Comparison of ENCODE assay signal across 8 cellular contexts in the genomic region with DNA sequence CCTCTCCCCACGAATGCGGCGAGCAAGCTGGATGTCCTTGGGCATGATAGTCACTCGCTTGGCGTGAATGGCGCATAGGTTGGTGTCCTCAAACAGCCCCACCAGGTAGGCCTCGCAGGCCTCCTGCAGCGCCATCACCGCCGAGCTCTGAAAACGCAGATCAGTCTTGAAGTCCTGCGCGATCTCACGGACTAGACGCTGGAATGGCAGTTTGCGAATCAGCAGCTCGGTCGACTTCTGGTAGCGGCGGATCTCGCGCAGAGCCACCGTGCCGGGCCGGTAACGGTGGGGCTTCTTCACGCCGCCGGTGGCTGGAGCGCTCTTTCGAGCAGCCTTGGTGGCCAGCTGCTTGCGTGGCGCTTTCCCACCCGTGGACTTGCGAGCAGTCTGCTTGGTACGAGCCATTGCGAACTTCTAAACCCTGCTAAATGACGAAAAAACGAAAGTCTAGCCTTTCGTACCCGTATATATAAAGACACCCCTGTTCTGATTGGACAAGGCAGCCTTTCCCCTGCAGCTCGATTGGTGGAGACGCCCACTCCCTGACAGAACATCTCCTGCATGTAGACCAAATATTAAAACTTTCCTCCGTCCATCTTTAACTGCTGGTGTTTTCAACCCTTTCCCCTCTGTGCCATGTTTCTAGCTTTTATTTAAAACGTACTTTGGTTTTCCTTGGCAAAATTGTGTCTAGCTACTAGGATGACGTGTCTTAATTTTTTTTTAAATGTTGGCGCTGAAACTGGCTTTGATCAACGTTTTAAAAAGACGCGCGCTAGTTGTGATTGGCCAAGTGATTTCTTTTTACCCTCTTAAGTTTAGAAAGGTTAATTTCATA.
DNase-seq lines count a peak whose midpoint lies in the region; ATAC-seq, FAIRE-seq and TF ChIP-seq lines count a peak whose summit lies in the region.

No MANE protein-coding gene starts in this region.

- H3K9ac ChIP-seq in Karpas-422 (ENCODE audit: low read length) = peak overlapping the region; percentile 89

- H4K20me1 ChIP-seq in Karpas-422 (ENCODE audit: insufficient read depth, low read depth, low read length) = peaks cover 4% of the 10 kb centered on the region; the same call in 1 of the 2 replicates

- peak; percentile 40 for ATAC-seq in GM21717 (IDR thresholded peaks at IDR 0.05; ENCODE audit: unreplicated experiment)
- peak; percentile 60 for ATAC-seq in RWPE2 (ENCODE audit: low read depth)

- no peaks in the 10 kb centered on the region for H3K9me3 ChIP-seq in Karpas-422 (ENCODE audit: low read length)
- H3K9me3 ChIP-seq in RWPE2 (ENCODE audit: severe bottlenecking) = no peaks in the 10 kb centered on the region

- peak overlapping the region; percentile 79 for H3K4me2 ChIP-seq in Karpas-422 (ENCODE audit: low read depth, low read length, poor library complexity, severe bottlenecking)

- H3K27ac ChIP-seq in Karpas-422 (ENCODE audit: low read length) (peak overlapping the region; percentile 86), RWPE2 (ENCODE audit: poor library complexity, severe bottlenecking) (peak overlapping the region; percentile 93)

- no peaks in the 10 kb centered on the region for H3K36me3 Mint-ChIP-seq in activated naive CD4-positive, alpha-beta T cell treated with anti-CD3 and anti-CD28 coated beads, Interleukin-2, amount 50 U/mL, for 24 hours

- H3K36me3 ChIP-seq in Karpas-422 (ENCODE audit: insufficient read depth, low read length) (no peaks in the 10 kb centered on the region), RWPE2 (ENCODE audit: low read depth) (no peaks in the 10 kb centered on the region)

- peak overlapping the region; percentile 92 for H3K4me3 Mint-ChIP-seq in activated naive CD4-positive, alpha-beta T cell treated with anti-CD3 and anti-CD28 coated beads, Interleukin-2, amount 50 U/mL, for 24 hours

- no peak for FAIRE-seq in urothelium cell line (lab: Jason Lieb, UNC)

- H3K27me3 ChIP-seq in Karpas-422 (ENCODE audit: low read length) = no peaks in the 10 kb centered on the region
- no peaks in the 10 kb centered on the region for H3K27me3 ChIP-seq in RWPE2 (ENCODE audit: insufficient read depth, poor library complexity, severe bottlenecking)

- peak; percentile 94 for DNase-seq in Daoy (ENCODE audit: low read depth)
- DNase-seq in Karpas-422 = peak; percentile 95
- DNase-seq in RWPE2 (ENCODE audit: low spot score) = peak; percentile 89
- DNase-seq in globus pallidus (ENCODE audit: low spot score) = peak; percentile 85
- peak; percentile 70 for DNase-seq in non-pigmented ciliary epithelial cell (ENCODE audit: low read depth)
- DNase-seq in urothelium cell line (ENCODE audit: low spot score) = peak; percentile 81

- H3K79me2 ChIP-seq in Karpas-422 (ENCODE audit: low read length) = peaks cover 6% of the 10 kb centered on the region

- H3K4me1 ChIP-seq in Karpas-422 (ENCODE audit: low read length) (peaks cover 39% of the 10 kb centered on the region), RWPE2 (ENCODE audit: insufficient read depth, poor library complexity, severe bottlenecking) (peaks cover 11% of the 10 kb centered on the region)

- H3K27ac Mint-ChIP-seq in activated naive CD4-positive, alpha-beta T cell treated with anti-CD3 and anti-CD28 coated beads, Interleukin-2, amount 50 U/mL, for 24 hours = peak overlapping the region; percentile 78

- no peak for TF ChIP-seq CTCF in RWPE2 (IDR thresholded peaks at IDR 0.05; ENCODE audit: poor library complexity, severe bottlenecking)

- H3K9me3 Mint-ChIP-seq in activated naive CD4-positive, alpha-beta T cell treated with anti-CD3 and anti-CD28 coated beads, Interleukin-2, amount 50 U/mL, for 24 hours = no peaks in the 10 kb centered on the region

- peak overlapping the region; percentile 80 for H3K4me3 ChIP-seq in Karpas-422 (ENCODE audit: low read length)
- peak overlapping the region; percentile 70 for H3K4me3 ChIP-seq in RWPE2 (ENCODE audit: severe bottlenecking)

- H3K9me2 ChIP-seq in Karpas-422 (replicated peaks; ENCODE audit: insufficient read depth, low read length) = no peaks in the 10 kb centered on the region

- H2AFZ ChIP-seq in Karpas-422 (ENCODE audit: low read length) = no peak overlapping the region

- H3K4me1 Mint-ChIP-seq in activated naive CD4-positive, alpha-beta T cell treated with anti-CD3 and anti-CD28 coated beads, Interleukin-2, amount 50 U/mL, for 24 hours = peaks cover 54% of the 10 kb centered on the region

- no peaks in the 10 kb centered on the region for H3K27me3 Mint-ChIP-seq in activated naive CD4-positive, alpha-beta T cell treated with anti-CD3 and anti-CD28 coated beads, Interleukin-2, amount 50 U/mL, for 24 hours

Comparison
In these comparisons a context has a peak if more than half of its experiments do, and no peak if none do; other contexts are left out.
1. Peak in every context shown above with its lines: DNase-seq, ATAC-seq, H3K4me3 ChIP-seq and H3K27ac ChIP-seq.